ENCODE assay signal across 1 cellular context in genomic region chr19:34644991-34645461, GRCh38.
TF ChIP-seq lines count a peak whose summit lies in the region.

No MANE protein-coding gene starts in this region.

TF ChIP-seq in HepG2, 621 proteins besides CTCF, POLR2A, EP300 and RAD21:
- TF ChIP-seq, protein P1, sequence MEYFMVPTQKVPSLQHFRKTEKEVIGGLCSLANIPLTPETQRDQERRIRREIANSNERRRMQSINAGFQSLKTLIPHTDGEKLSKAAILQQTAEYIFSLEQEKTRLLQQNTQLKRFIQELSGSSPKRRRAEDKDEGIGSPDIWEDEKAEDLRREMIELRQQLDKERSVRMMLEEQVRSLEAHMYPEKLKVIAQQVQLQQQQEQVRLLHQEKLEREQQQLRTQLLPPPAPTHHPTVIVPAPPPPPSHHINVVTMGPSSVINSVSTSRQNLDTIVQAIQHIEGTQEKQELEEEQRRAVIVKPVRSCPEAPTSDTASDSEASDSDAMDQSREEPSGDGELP (IDR thresholded peaks at IDR 0.05; ENCODE audit: borderline replicate concordance, low read depth) = no peak
- no peak for TF ChIP-seq XRCC5 (optimal IDR thresholded peaks at IDR 0.05; ENCODE audit: low read length)
- TF ChIP-seq, protein P2, sequence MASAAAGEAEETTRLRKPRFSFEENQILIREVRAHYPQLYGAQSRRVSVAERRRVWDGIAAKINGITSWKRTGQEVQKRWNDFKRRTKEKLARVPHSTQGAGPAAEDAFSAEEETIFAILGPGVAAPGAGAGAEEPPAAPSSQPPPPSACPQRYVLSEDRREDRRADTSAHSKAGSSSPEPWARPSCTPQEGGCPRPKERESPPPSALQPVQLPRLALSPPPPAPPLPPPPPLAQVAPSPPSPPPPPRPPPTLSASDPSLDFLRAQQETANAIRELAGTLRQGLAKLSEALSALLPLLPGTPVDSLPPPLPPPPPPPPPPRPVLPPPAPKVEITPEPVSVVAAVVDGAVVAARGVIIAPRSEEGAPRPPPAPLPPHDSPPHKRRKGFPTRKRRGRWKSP (CRISPR knock-in tag; IDR thresholded peaks at IDR 0.05) = no peak
- TF ChIP-seq, protein P3, sequence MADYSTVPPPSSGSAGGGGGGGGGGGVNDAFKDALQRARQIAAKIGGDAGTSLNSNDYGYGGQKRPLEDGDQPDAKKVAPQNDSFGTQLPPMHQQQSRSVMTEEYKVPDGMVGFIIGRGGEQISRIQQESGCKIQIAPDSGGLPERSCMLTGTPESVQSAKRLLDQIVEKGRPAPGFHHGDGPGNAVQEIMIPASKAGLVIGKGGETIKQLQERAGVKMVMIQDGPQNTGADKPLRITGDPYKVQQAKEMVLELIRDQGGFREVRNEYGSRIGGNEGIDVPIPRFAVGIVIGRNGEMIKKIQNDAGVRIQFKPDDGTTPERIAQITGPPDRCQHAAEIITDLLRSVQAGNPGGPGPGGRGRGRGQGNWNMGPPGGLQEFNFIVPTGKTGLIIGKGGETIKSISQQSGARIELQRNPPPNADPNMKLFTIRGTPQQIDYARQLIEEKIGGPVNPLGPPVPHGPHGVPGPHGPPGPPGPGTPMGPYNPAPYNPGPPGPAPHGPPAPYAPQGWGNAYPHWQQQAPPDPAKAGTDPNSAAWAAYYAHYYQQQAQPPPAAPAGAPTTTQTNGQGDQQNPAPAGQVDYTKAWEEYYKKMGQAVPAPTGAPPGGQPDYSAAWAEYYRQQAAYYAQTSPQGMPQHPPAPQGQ (CRISPR knock-in tag; IDR thresholded peaks at IDR 0.05; ENCODE audit: borderline replicate concordance) = no peak
- TF ChIP-seq, protein P4, sequence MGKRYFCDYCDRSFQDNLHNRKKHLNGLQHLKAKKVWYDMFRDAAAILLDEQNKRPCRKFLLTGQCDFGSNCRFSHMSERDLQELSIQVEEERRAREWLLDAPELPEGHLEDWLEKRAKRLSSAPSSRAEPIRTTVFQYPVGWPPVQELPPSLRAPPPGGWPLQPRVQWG (CRISPR knock-in tag; IDR thresholded peaks at IDR 0.05; ENCODE audit: borderline replicate concordance, low read depth) = no peak
- no peak for TF ChIP-seq NAIF1 (CRISPR knock-in tag; IDR thresholded peaks at IDR 0.05; ENCODE audit: borderline replicate concordance)
- TF ChIP-seq MTA3 (CRISPR knock-in tag; IDR thresholded peaks at IDR 0.05) = no peak
- TF ChIP-seq, protein P5, sequence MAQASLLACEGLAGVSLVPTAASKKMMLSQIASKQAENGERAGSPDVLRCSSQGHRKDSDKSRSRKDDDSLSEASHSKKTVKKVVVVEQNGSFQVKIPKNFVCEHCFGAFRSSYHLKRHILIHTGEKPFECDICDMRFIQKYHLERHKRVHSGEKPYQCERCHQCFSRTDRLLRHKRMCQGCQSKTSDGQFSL (CRISPR knock-in tag; IDR thresholded peaks at IDR 0.05) = no peak
- TF ChIP-seq NRL (CRISPR knock-in tag; IDR thresholded peaks at IDR 0.05; ENCODE audit: borderline replicate concordance) = no peak
- TF ChIP-seq ZSCAN29 (CRISPR knock-in tag; conservative IDR thresholded peaks at IDR 0.05) = no peak
- no peak for TF ChIP-seq KDM3A (CRISPR knock-in tag; IDR thresholded peaks at IDR 0.05; ENCODE audit: low read depth)
- TF ChIP-seq CAMTA2 (CRISPR knock-in tag; IDR thresholded peaks at IDR 0.05; ENCODE audit: borderline replicate concordance) = no peak
- TF ChIP-seq ZNF879 (CRISPR knock-in tag; IDR thresholded peaks at IDR 0.05) = no peak
